2 cellular contexts compared by ENCODE assay signal in genomic region chr10:72295330-72295910, GRCh38.
TF ChIP-seq lines count a peak whose summit lies in the region.

No MANE protein-coding gene starts in this region.

TF ChIP-seq in IMR-90, 13 proteins besides CTCF, POLR2A, EP300 and RAD21:
- TF ChIP-seq MAZ (IDR thresholded peaks at IDR 0.05; ENCODE audit: borderline replicate concordance, low read depth, low read length) (no peak), ELK1 (IDR thresholded peaks at IDR 0.05; ENCODE audit: borderline replicate concordance, low read depth, low read length) (no peak), NFE2L2 (IDR thresholded peaks at IDR 0.05; ENCODE audit: low read depth, low read length) (no peak), RCOR1 (IDR thresholded peaks at IDR 0.05; ENCODE audit: insufficient replicate concordance, low read length) (no peak), BHLHE40 (IDR thresholded peaks at IDR 0.05; ENCODE audit: low read depth, low read length) (no peak), MXI1 (IDR thresholded peaks at IDR 0.05; ENCODE audit: borderline replicate concordance, low read depth, low read length) (no peak), FOS (IDR thresholded peaks at IDR 0.05; ENCODE audit: low read depth, low read length) (no peak), MAFK (IDR thresholded peaks at IDR 0.05; ENCODE audit: low read depth, low read length) (no peak), SMC3 (IDR thresholded peaks at IDR 0.05; ENCODE audit: low read depth, low read length) (no peak), RFX5 (IDR thresholded peaks at IDR 0.05; ENCODE audit: low read depth, low read length) (no peak), CEBPB (IDR thresholded peaks at IDR 0.05; ENCODE audit: low read depth, low read length) (no peak), CHD1 (IDR thresholded peaks at IDR 0.05; ENCODE audit: low read depth, low read length) (no peak)
- TF ChIP-seq, protein P1, sequence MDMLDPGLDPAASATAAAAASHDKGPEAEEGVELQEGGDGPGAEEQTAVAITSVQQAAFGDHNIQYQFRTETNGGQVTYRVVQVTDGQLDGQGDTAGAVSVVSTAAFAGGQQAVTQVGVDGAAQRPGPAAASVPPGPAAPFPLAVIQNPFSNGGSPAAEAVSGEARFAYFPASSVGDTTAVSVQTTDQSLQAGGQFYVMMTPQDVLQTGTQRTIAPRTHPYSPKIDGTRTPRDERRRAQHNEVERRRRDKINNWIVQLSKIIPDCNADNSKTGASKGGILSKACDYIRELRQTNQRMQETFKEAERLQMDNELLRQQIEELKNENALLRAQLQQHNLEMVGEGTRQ (IDR thresholded peaks at IDR 0.05; ENCODE audit: low read depth, low read length), result no peak

TF ChIP-seq in GM12878, 131 proteins besides CTCF, POLR2A, EP300 and RAD21:
- TF ChIP-seq LARP7 (IDR thresholded peaks at IDR 0.05) (0 out of 2 replicates have a peak, but pooled peaks have one; percentile 53), REST (IDR thresholded peaks at IDR 0.05; ENCODE audit: low read depth, low read length) (no peak), STAT3 (IDR thresholded peaks at IDR 0.05; ENCODE audit: low read depth, low read length) (no peak), WRNIP1 (IDR thresholded peaks at IDR 0.05; ENCODE audit: borderline replicate concordance, low read depth, low read length) (0 out of 2 replicates have a peak, but pooled peaks have one; percentile 93), MXI1 (IDR thresholded peaks at IDR 0.05; ENCODE audit: low read depth, low read length) (0 out of 2 replicates have a peak, but pooled peaks have one; percentile 29), NKRF (conservative IDR thresholded peaks at IDR 0.05) (0 out of 2 replicates have a peak, but pooled peaks have one; percentile 18), MTA3 (IDR thresholded peaks at IDR 0.05; ENCODE audit: borderline replicate concordance, low read length) (0 out of 2 replicates have a peak, but pooled peaks have one; percentile 14), EGR1 (IDR thresholded peaks at IDR 0.05; ENCODE audit: borderline replicate concordance in 1 of 2, low read depth in 2 of 2, low read length in 2 of 2) (peak in 1 of 2 experiments; percentile 27; a peak in 1 of 3 replicates), PKNOX1 (IDR thresholded peaks at IDR 0.05) (no peak), TCF12 (IDR thresholded peaks at IDR 0.05; ENCODE audit: low read depth, low read length) (no peak)
- TF ChIP-seq, protein P2, sequence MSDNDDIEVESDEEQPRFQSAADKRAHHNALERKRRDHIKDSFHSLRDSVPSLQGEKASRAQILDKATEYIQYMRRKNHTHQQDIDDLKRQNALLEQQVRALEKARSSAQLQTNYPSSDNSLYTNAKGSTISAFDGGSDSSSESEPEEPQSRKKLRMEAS (IDR thresholded peaks at IDR 0.05; ENCODE audit: low read depth, low read length), result peak; percentile 68; the same call in 1 of the 2 replicates
